1 cellular context compared by ENCODE assay signal in the genomic region with DNA sequence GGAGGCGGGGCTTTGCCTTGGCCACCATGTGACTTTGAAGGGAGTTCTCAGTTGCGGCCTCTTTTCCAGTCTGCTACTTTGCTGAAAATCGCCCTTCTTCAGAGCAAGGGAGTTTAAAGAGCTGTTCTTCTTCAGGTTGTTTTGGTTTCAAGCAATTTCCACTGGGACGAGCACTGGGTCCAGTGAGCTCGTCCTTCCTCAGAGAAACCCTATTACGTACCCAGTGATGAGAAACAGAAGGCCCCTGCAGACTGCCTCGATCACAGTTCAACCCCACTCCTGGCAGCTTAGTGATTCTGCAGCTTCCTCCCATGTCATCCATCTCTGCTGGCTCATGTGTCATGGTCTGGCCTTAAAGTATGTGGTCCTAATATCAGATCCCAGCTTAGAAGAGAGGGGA.
TF ChIP-seq lines count a peak whose summit lies in the region.

No MANE protein-coding gene starts in this region.

TF ChIP-seq in SK-N-SH, 30 proteins besides CTCF, POLR2A, EP300 and RAD21 (continued from another document):
- TF ChIP-seq FOXJ3 (CRISPR knock-in tag; IDR thresholded peaks at IDR 0.05), result no peak
- TF ChIP-seq, protein P1, sequence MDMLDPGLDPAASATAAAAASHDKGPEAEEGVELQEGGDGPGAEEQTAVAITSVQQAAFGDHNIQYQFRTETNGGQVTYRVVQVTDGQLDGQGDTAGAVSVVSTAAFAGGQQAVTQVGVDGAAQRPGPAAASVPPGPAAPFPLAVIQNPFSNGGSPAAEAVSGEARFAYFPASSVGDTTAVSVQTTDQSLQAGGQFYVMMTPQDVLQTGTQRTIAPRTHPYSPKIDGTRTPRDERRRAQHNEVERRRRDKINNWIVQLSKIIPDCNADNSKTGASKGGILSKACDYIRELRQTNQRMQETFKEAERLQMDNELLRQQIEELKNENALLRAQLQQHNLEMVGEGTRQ (IDR thresholded peaks at IDR 0.05; ENCODE audit: borderline replicate concordance, low read depth, low read length), result no peak
- TF ChIP-seq TEAD4 (IDR thresholded peaks at IDR 0.05; ENCODE audit: borderline replicate concordance, insufficient read depth), result no peak
- TF ChIP-seq ELF1 (IDR thresholded peaks at IDR 0.05), result no peak
- no peak for TF ChIP-seq CHD2 (IDR thresholded peaks at IDR 0.05; ENCODE audit: low read length, partially characterized antibody)
- TF ChIP-seq, protein P2, sequence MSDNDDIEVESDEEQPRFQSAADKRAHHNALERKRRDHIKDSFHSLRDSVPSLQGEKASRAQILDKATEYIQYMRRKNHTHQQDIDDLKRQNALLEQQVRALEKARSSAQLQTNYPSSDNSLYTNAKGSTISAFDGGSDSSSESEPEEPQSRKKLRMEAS (IDR thresholded peaks at IDR 0.05; ENCODE audit: low read depth), result no peak
- no peak for TF ChIP-seq TAF1 (IDR thresholded peaks at IDR 0.05; ENCODE audit: borderline replicate concordance, low read depth, low read length)
- no peak for TF ChIP-seq YY1 (IDR thresholded peaks at IDR 0.05; ENCODE audit: low read depth)
- no peak for TF ChIP-seq JUND (IDR thresholded peaks at IDR 0.05)
- TF ChIP-seq NFIC (IDR thresholded peaks at IDR 0.05; ENCODE audit: borderline replicate concordance), result no peak
